In genomic region chr1:226220473-226221189, GRCh38 we compare ENCODE assay signal across 18 cellular contexts. TPM values are rescaled to one million over a fixed set of nuclear protein-coding genes. Genes with fewer than 3 reads are reported as not detected.
A peak's percentile ranks its signal among the peaks of the same experiment; 100 is the strongest.
DNase-seq lines count a peak whose midpoint lies in the region; ATAC-seq, FAIRE-seq and TF ChIP-seq lines count a peak whose summit lies in the region.
"Had no signal": no experiment of that assay in that cellular context is flagged by ENCODE, and none has a peak within 500 bp of the region (broad histone marks: within the 10 kb centered on the region; RNA-seq: fewer than 3 reads in every experiment).

No MANE protein-coding gene starts in this region.

- no peak for FAIRE-seq in endothelial cell of umbilical vein (lab: Jason Lieb, UNC)

- H3K4me3 ChIP-seq in Karpas-422 (ENCODE audit: low read length): no peak overlapping the region
- no peak overlapping the region for H3K4me3 ChIP-seq in endothelial cell of umbilical vein (replicated peaks in 1 of 3; ENCODE audit: insufficient read depth in 1 of 3, low read depth in 1 of 3, low read length in 3 of 3)
- H3K4me3 ChIP-seq in neuronal stem cell (ENCODE audit: low read length in 2 of 2): no peak overlapping the region
- H3K4me3 ChIP-seq: BLaER1, Peyer's patch had no signal

- CTCF ChIA-PET in endothelial cell of umbilical vein (lab: Charles Lee): interaction anchor here (1.1 to 1.4 kb wide), 2 partner anchors 18 to 95 kb away, joined by 3 read pairs; no protein-coding TSS in a partner anchor

- no peak overlapping the region for H3K14ac ChIP-seq in neuronal stem cell (ENCODE audit: low read length)

- H2BK120ac ChIP-seq in neuronal stem cell (ENCODE audit: low read depth, low read length): no peak overlapping the region

- TF ChIP-seq CTCF in endothelial cell of umbilical vein (IDR thresholded peaks at IDR 0.05; ENCODE audit: extremely low read depth in 1 of 2, insufficient read depth in 1 of 2, low read depth in 1 of 2, low read length in 2 of 2): no peak

- no peak overlapping the region for H4K8ac ChIP-seq in neuronal stem cell (ENCODE audit: low read depth, low read length)

- H3K18ac ChIP-seq in neuronal stem cell (ENCODE audit: low read length): no peak overlapping the region

- intact Hi-C loops in endothelial cell of umbilical vein (cut with micrococcal nuclease): no loop called here

- POLR2A ChIA-PET in activated naive CD8-positive, alpha-beta T cell treated with anti-CD3 and anti-CD28 coated beads, Interleukin-2, amount 10 ng/mL, durations not matched to agents 7 days and 5 days (lab: Charles Lee): no interaction called here
- POLR2A ChIA-PET in endothelial cell of umbilical vein (lab: Charles Lee): no interaction called here

- TF ChIP-seq POLR2A in endothelial cell of umbilical vein (IDR thresholded peaks at IDR 0.05; ENCODE audit: low read depth, low read length): no peak

- peaks cover 39% of the 10 kb centered on the region for H3K27me3 Mint-ChIP-seq in activated naive CD8-positive, alpha-beta T cell treated with anti-CD3 and anti-CD28 coated beads, Interleukin-2, amount 10 ng/mL, durations not matched to agents 7 days and 5 days
- peaks cover 27% of the 10 kb centered on the region for H3K27me3 Mint-ChIP-seq in activated naive CD8-positive, alpha-beta T cell treated with anti-CD3 and anti-CD28 coated beads, Interleukin-2, amount 50 U/mL, for 24 hours

- H3K4ac ChIP-seq in neuronal stem cell (ENCODE audit: low read length): no peak overlapping the region

- H3K79me2 ChIP-seq in Karpas-422 (ENCODE audit: low read length) (no peaks in the 10 kb centered on the region), endothelial cell of umbilical vein (ENCODE audit: control insufficient read depth, insufficient read depth, low read length) (no peaks in the 10 kb centered on the region)

- no peak overlapping the region for H3K4me3 Mint-ChIP-seq in activated naive CD8-positive, alpha-beta T cell treated with anti-CD3 and anti-CD28 coated beads, Interleukin-2, amount 10 ng/mL, durations not matched to agents 7 days and 5 days
- H3K4me3 Mint-ChIP-seq in activated naive CD8-positive, alpha-beta T cell treated with anti-CD3 and anti-CD28 coated beads, Interleukin-2, amount 50 U/mL, for 24 hours: no peak overlapping the region
- H3K4me3 Mint-ChIP-seq: CD8-positive, alpha-beta memory T cell had no signal

- 0 out of 2 replicates have a peak overlapping the region, but pooled peaks have one; percentile 10 for H3K9ac ChIP-seq in Karpas-422 (ENCODE audit: low read length)
- H3K9ac ChIP-seq in endothelial cell of umbilical vein (replicated peaks; ENCODE audit: extremely low read depth, insufficient read depth, low read length): no peak overlapping the region
- no peak overlapping the region for H3K9ac ChIP-seq in neuronal stem cell (ENCODE audit: low read depth, low read length, poor library complexity)
- H3K9ac ChIP-seq: BLaER1 had no signal

- H3K4me2 ChIP-seq in Karpas-422 (ENCODE audit: low read depth, low read length, poor library complexity, severe bottlenecking): peak overlapping the region; percentile 38
- H3K4me2 ChIP-seq in endothelial cell of umbilical vein (ENCODE audit: insufficient read depth, low read length): no peak overlapping the region
- no peak overlapping the region for H3K4me2 ChIP-seq in neuronal stem cell (ENCODE audit: insufficient read depth, low read length, poor library complexity, severe bottlenecking)
- H3K4me2 ChIP-seq: BLaER1 had no signal

- no peak overlapping the region for H2BK15ac ChIP-seq in neuronal stem cell (ENCODE audit: low read length)

- H3K9me3 ChIP-seq in Karpas-422 (ENCODE audit: low read length) (no peaks in the 10 kb centered on the region), endothelial cell of umbilical vein (replicated peaks; ENCODE audit: control insufficient read depth, insufficient read depth, low read length) (no peaks in the 10 kb centered on the region), neuronal stem cell (replicated peaks in 1 of 2; ENCODE audit: control insufficient read depth in 2 of 2, insufficient read depth in 1 of 2, low read depth in 1 of 2, low read length in 2 of 2) (no peaks in the 10 kb centered on the region)
- H3K9me3 ChIP-seq: BLaER1, Peyer's patch had no signal

- H3K36me3 ChIP-seq in Karpas-422 (ENCODE audit: insufficient read depth, low read length): no peaks in the 10 kb centered on the region
- no peaks in the 10 kb centered on the region for H3K36me3 ChIP-seq in endothelial cell of umbilical vein (ENCODE audit: control insufficient read depth in 2 of 2, extremely low read depth in 1 of 2, insufficient read depth in 2 of 2, low read length in 2 of 2)
- H3K36me3 ChIP-seq in neuronal stem cell (replicated peaks in 1 of 2; ENCODE audit: control insufficient read depth in 2 of 2, insufficient read depth in 2 of 2, low read length in 2 of 2): no peaks in the 10 kb centered on the region
- H3K36me3 ChIP-seq: BLaER1, Peyer's patch had no signal

- H3K36me3 Mint-ChIP-seq in activated naive CD8-positive, alpha-beta T cell treated with anti-CD3 and anti-CD28 coated beads, Interleukin-2, amount 10 ng/mL, durations not matched to agents 7 days and 5 days: no peaks in the 10 kb centered on the region
- H3K36me3 Mint-ChIP-seq in activated naive CD8-positive, alpha-beta T cell treated with anti-CD3 and anti-CD28 coated beads, Interleukin-2, amount 50 U/mL, for 24 hours (ENCODE audit: low read depth): no peaks in the 10 kb centered on the region
- H3K36me3 Mint-ChIP-seq: CD8-positive, alpha-beta memory T cell had no signal

- H4K20me1 ChIP-seq in Karpas-422 (ENCODE audit: insufficient read depth, low read depth, low read length) (no peaks in the 10 kb centered on the region), endothelial cell of umbilical vein (replicated peaks; ENCODE audit: control insufficient read depth, extremely low read depth, insufficient read depth, low read length) (no peaks in the 10 kb centered on the region)

- H2AFZ ChIP-seq in Karpas-422 (ENCODE audit: low read length) (peak overlapping the region; percentile 69), endothelial cell of umbilical vein (ENCODE audit: low read depth, low read length) (peak overlapping the region; percentile 3), neuronal stem cell (ENCODE audit: low read length) (peak overlapping the region; percentile 63)

- peaks cover 59% of the 10 kb centered on the region for H3K4me1 ChIP-seq in Karpas-422 (ENCODE audit: low read length)
- H3K4me1 ChIP-seq in endothelial cell of umbilical vein (ENCODE audit: control insufficient read depth, extremely low read depth, insufficient read depth, low read length): peaks cover 3% of the 10 kb centered on the region
- peaks cover 0 to 2% of the 10 kb centered on the region in 2 donors for H3K4me1 ChIP-seq in neuronal stem cell (ENCODE audit: control insufficient read depth in 2 of 2, insufficient read depth in 1 of 2, low read depth in 1 of 2, low read length in 2 of 2)

- no peaks in the 10 kb centered on the region for H3K79me1 ChIP-seq in neuronal stem cell (ENCODE audit: low read depth, low read length)

- H3K23ac ChIP-seq in neuronal stem cell (ENCODE audit: low read depth, low read length, poor library complexity): no peak overlapping the region

- H3K27me3 ChIP-seq in Karpas-422 (ENCODE audit: low read length) (no peaks in the 10 kb centered on the region), endothelial cell of umbilical vein (ENCODE audit: control insufficient read depth in 2 of 2, insufficient read depth in 2 of 2, low read length in 2 of 2) (no peaks in the 10 kb centered on the region), neuronal stem cell (ENCODE audit: control insufficient read depth in 3 of 3, insufficient read depth in 3 of 3, low read depth in 1 of 3, low read length in 3 of 3) (peaks cover 0 to 56% (median 20%) of the 10 kb centered on the region in 3 experiments)

- WGBS in neuronal stem cell (ENCODE audit: extremely low coverage in 2 of 2, insufficient read length in 2 of 2, insufficient replicate concordance in 1 of 2), 2 donors: no CpG with 5 or more reads among the region's 11 CpGs

- H2BK12ac ChIP-seq in neuronal stem cell (ENCODE audit: low read length): no peak overlapping the region

- peak overlapping the region; percentile 8 for H3K27ac Mint-ChIP-seq in activated naive CD8-positive, alpha-beta T cell treated with anti-CD3 and anti-CD28 coated beads, Interleukin-2, amount 10 ng/mL, durations not matched to agents 7 days and 5 days
- H3K27ac Mint-ChIP-seq in activated naive CD8-positive, alpha-beta T cell treated with anti-CD3 and anti-CD28 coated beads, Interleukin-2, amount 50 U/mL, for 24 hours: no peak overlapping the region
- H3K27ac Mint-ChIP-seq: CD8-positive, alpha-beta memory T cell had no signal

- no TSS peak for BruUV-seq in endothelial cell of umbilical vein (replicated peaks; lab: Mats Ljungman, UMichigan)

- H4K91ac ChIP-seq in neuronal stem cell (ENCODE audit: low read depth, low read length, poor library complexity): no peak overlapping the region

- H3K9me1 ChIP-seq in endothelial cell of umbilical vein (replicated peaks; ENCODE audit: control insufficient read depth, extremely low read depth, insufficient read depth, low read length): no peaks in the 10 kb centered on the region

- ATAC-seq in activated naive CD8-positive, alpha-beta T cell treated with anti-CD3 and anti-CD28 coated beads, Interleukin-2, amount 10 ng/mL, durations not matched to agents 7 days and 5 days (ENCODE audit: low read depth): no peak
- ATAC-seq in activated naive CD8-positive, alpha-beta T cell treated with anti-CD3 and anti-CD28 coated beads, Interleukin-2, amount 50 U/mL, for 24 hours: no peak

- DNase-seq in activated naive CD8-positive, alpha-beta T cell treated with anti-CD3 and anti-CD28 coated beads, Interleukin-2, amount 10 ng/mL, durations not matched to agents 7 days and 5 days: no peak
- DNase-seq in activated naive CD8-positive, alpha-beta T cell treated with anti-CD3 and anti-CD28 coated beads, Interleukin-2, amount 50 U/mL, for 24 hours: no peak
- DNase-seq in Karpas-422: no peak
- DNase-seq in endothelial cell of umbilical vein (ENCODE audit: low read depth, low spot score): no peak
- DNase-seq in neuronal stem cell (ENCODE audit: low spot score): no peak
- DNase-seq in GDM1 (lab: John Stamatoyannopoulos, UW): no peak
- no peak for DNase-seq in D341Med (ENCODE audit: low spot score)
- DNase-seq in putamen (ENCODE audit: low spot score): no peak
- DNase-seq: 8988T; CD8-positive, alpha-beta memory T cell; NCI-H1092; NCI-H2107; NCI-H82; Peyer's patch; Right ventricle myocardium superior had no signal

- H3K9me3 Mint-ChIP-seq in activated naive CD8-positive, alpha-beta T cell treated with anti-CD3 and anti-CD28 coated beads, Interleukin-2, amount 10 ng/mL, durations not matched to agents 7 days and 5 days: no peaks in the 10 kb centered on the region
- H3K9me3 Mint-ChIP-seq in activated naive CD8-positive, alpha-beta T cell treated with anti-CD3 and anti-CD28 coated beads, Interleukin-2, amount 50 U/mL, for 24 hours: no peaks in the 10 kb centered on the region
- H3K9me3 Mint-ChIP-seq: CD8-positive, alpha-beta memory T cell had no signal

- dilution Hi-C loops in endothelial cell of umbilical vein (cut with MboI; ENCODE audit: extremely low pct_ligation_motif_present, low sequenced_read_pairs): no loop called here

- H2BK5ac ChIP-seq in neuronal stem cell (ENCODE audit: low read length): no peak overlapping the region

- H2AK5ac ChIP-seq in neuronal stem cell (ENCODE audit: low read depth, low read length): no peak overlapping the region

- H3K9me2 ChIP-seq in Karpas-422 (replicated peaks; ENCODE audit: insufficient read depth, low read length): no peaks in the 10 kb centered on the region

- H3K27ac ChIP-seq in Karpas-422 (ENCODE audit: low read length) (peak overlapping the region; percentile 61), endothelial cell of umbilical vein (ENCODE audit: insufficient read depth, low read depth, low read length) (no peak overlapping the region), neuronal stem cell (replicated peaks; ENCODE audit: low read length) (no peak overlapping the region)
- H3K27ac ChIP-seq: BLaER1, Peyer's patch had no signal

- H3K4me1 Mint-ChIP-seq in activated naive CD8-positive, alpha-beta T cell treated with anti-CD3 and anti-CD28 coated beads, Interleukin-2, amount 10 ng/mL, durations not matched to agents 7 days and 5 days: no peaks in the 10 kb centered on the region
- peaks cover 14% of the 10 kb centered on the region for H3K4me1 Mint-ChIP-seq in activated naive CD8-positive, alpha-beta T cell treated with anti-CD3 and anti-CD28 coated beads, Interleukin-2, amount 50 U/mL, for 24 hours

RNA-seq across cellular contexts. Expression of gene MIXL1, which starts 2.8 kb away (rescaled TPM):
- not detected for total RNA-seq in activated naive CD8-positive, alpha-beta T cell treated with anti-CD3 and anti-CD28 coated beads, Interleukin-2, amount 10 ng/mL, durations not matched to agents 7 days and 5 days
- total RNA-seq in Karpas-422 (2014; rRNA removed; shearing (Covaris generic); ENCODE audit: low replicate concordance): 9.2 and 20.8 TPM in 2 replicates
- total RNA-seq in endothelial cell of umbilical vein: 1.2 TPM in 2 replicates
- 0.58 and 0.75 TPM in 2 replicates for polyA plus RNA-seq in endothelial cell of umbilical vein
- polyA plus RNA-seq in endothelial cell of umbilical vein (2011; cell fraction: cytosol; rRNA removed): 0.56 and 0.72 TPM in 2 replicates
- 0.14 TPM in 1 of 2 replicates, not detected in the other for polyA plus RNA-seq in endothelial cell of umbilical vein (2011; cell fraction: nucleus; rRNA removed)
- 0.29 and 0.46 TPM in 2 replicates for polyA plus RNA-seq in endothelial cell of umbilical vein (2012)
- polyA minus RNA-seq in endothelial cell of umbilical vein: 1.5 and 2.0 TPM in 2 replicates
- polyA minus RNA-seq in endothelial cell of umbilical vein (2011; cell fraction: cytosol; rRNA and poly(A)+ RNA removed): not detected
- 0.63 and 0.82 TPM in 2 replicates for polyA minus RNA-seq in endothelial cell of umbilical vein (2011; cell fraction: nucleus; rRNA and poly(A)+ RNA removed)
- polyA plus RNA-seq in neuronal stem cell (2013, experiment 1 of 2): 0.13 TPM
- 0.17 TPM for polyA plus RNA-seq in neuronal stem cell (2013, experiment 2 of 2)
- total RNA-seq: CD8-positive, alpha-beta memory T cell; H4; NCI-H460; Peyer's patch; Right ventricle myocardium superior had no signal
- polyA plus RNA-seq: CD8-positive, alpha-beta memory T cell had no signal

RNA-seq across cellular contexts. Expression of gene ACBD3, which starts 34.1 kb away (rescaled TPM):
- 10 to 100 TPM; 21.0 to 22.6 TPM for total RNA-seq in activated naive CD8-positive, alpha-beta T cell treated with anti-CD3 and anti-CD28 coated beads, Interleukin-2, amount 10 ng/mL, durations not matched to agents 7 days and 5 days
- 20.6 and 25.2 TPM in 2 replicates for total RNA-seq in Karpas-422 (2014; rRNA removed; shearing (Covaris generic); ENCODE audit: low replicate concordance)
- total RNA-seq in endothelial cell of umbilical vein: 36.4 and 37.0 TPM in 2 replicates
- polyA plus RNA-seq in endothelial cell of umbilical vein: 11.6 and 12.3 TPM in 2 replicates
- polyA plus RNA-seq in endothelial cell of umbilical vein (2011; cell fraction: cytosol; rRNA removed): 14.6 and 15.7 TPM in 2 replicates
- polyA plus RNA-seq in endothelial cell of umbilical vein (2011; cell fraction: nucleus; rRNA removed): 11.7 and 18.5 TPM in 2 replicates
- 24.2 and 29.3 TPM in 2 replicates for polyA plus RNA-seq in endothelial cell of umbilical vein (2012)
- polyA minus RNA-seq in endothelial cell of umbilical vein: 20.6 and 20.7 TPM in 2 replicates
- 16.8 TPM for polyA minus RNA-seq in endothelial cell of umbilical vein (2011; cell fraction: cytosol; rRNA and poly(A)+ RNA removed)
- polyA minus RNA-seq in endothelial cell of umbilical vein (2011; cell fraction: nucleus; rRNA and poly(A)+ RNA removed): 12.9 and 13.5 TPM in 2 replicates
- 17.2 TPM for polyA plus RNA-seq in neuronal stem cell (2013, experiment 1 of 2)
- 17.4 TPM for polyA plus RNA-seq in neuronal stem cell (2013, experiment 2 of 2)

Comparison
In these comparisons a context has a peak if more than half of its experiments do, and no peak if none do; other contexts are left out.
1. H2AFZ ChIP-seq: peak in every context shown above with its lines; median percentile 69 in Karpas-422; 63 in neuronal stem cell; 3 in endothelial cell of umbilical vein.